10 cellular contexts compared by ENCODE assay signal in the genomic region with DNA sequence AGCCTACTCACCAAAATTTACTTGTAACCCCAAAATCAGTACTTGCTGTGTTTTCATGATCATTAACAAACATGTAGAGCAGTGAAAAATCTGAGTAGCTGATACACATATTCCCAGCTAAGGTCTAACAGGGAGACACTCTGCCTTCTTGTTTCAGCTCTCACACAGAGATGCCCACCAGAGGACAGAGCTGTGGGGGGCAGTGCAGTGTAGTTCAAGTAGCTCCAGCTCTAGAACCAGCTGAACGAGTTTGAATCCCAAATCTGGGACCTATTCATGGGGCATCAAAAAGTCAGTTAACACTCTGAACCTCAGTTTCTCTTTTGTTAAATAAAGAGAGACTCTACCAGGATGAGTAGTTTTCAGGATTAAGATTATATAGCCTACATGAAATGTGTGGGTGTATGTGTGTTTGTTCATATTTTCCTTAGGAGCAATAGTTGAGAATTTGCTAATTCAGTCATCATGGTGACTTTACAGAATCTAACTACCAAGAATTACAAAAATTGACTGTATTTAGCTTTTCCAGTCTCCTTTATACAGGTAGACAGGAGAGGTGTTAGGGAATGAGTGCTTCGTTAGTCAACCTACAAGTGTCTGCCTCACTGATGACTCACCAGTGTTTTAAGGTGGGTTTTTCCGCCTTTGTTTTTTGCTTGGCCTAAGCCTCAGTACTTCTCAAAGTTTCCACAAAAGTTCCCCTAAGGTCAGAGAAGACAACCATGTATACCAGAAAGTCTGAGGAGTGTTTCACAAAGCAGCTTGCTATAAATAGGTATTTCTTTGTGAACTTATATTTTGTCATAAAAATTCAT.
DNase-seq lines count a peak whose midpoint lies in the region; ATAC-seq lines count a peak whose summit lies in the region.
"Had no signal": no experiment of that assay in that cellular context is flagged by ENCODE, and none has a peak within 500 bp of the region (broad histone marks: within the 10 kb centered on the region; RNA-seq: fewer than 3 reads in every experiment).

No MANE protein-coding gene starts in this region.

- intact Hi-C loops in head of caudate nucleus (cut with DNase I): no loop called here

- DNase-seq in A172 (ENCODE audit: low spot score) (peak; percentile 16), globus pallidus (ENCODE audit: low spot score) (no peak), NCI-H2196 (lab: John Stamatoyannopoulos, UW; ENCODE audit: unreplicated experiment) (no peak), NCI-H345 (lab: John Stamatoyannopoulos, UW) (no peak), head of caudate nucleus (no peak)
- peak; percentile 43 for DNase-seq in activated naive CD4-positive, alpha-beta T cell treated with anti-CD3 and anti-CD28 coated beads, Interleukin-2, amount 50 U/mL, for 16 hours
- DNase-seq: BE2C, NCI-H2081 had no signal

- ATAC-seq in GM19025 (IDR thresholded peaks at IDR 0.05; ENCODE audit: low read depth, unreplicated experiment): peak; percentile 74
- ATAC-seq in HG03064 (IDR thresholded peaks at IDR 0.05; ENCODE audit: low read depth, unreplicated experiment): peak; percentile 85

Comparison
In these comparisons a context has a peak if more than half of its experiments do, and no peak if none do; other contexts are left out.
1. DNase-seq: peak in A172 (single experiment) and activated naive CD4-positive, alpha-beta T cell treated with anti-CD3 and anti-CD28 coated beads, Interleukin-2, amount 50 U/mL, for 16 hours (single experiment); none in globus pallidus (single experiment), NCI-H2196 (single experiment), NCI-H345 (single experiment) and head of caudate nucleus (0 of 42).